In the genomic region with DNA sequence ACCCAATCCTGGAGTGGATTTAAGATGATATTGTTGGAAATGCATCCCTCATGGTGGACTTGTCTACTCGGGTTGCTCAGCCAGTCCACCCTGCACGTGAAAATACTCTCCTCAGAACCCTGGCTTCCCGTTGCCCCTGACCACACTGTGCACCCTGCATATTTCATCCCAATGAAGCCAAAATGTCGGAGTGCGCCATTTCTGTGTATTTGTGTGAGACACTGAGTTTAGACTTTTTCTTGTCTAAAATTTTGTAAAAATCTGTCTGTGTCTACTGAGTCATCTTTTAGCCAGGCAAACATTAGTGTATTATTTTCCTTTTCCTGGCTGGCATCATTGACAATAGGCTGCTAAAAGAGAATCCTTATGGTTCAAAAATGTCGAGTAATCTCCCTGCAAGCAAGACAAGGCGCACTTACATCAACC, we compare ENCODE assay signal across 8 cellular contexts. TPM values are rescaled to one million over a fixed set of nuclear protein-coding genes. Genes with fewer than 3 reads are reported as not detected.
A peak's percentile ranks its signal among the peaks of the same experiment; 100 is the strongest.
DNase-seq lines count a peak whose midpoint lies in the region; ATAC-seq, FAIRE-seq and TF ChIP-seq lines count a peak whose summit lies in the region.

No MANE protein-coding gene starts in this region.

- peak; percentile 74 to 75 for DNase-seq in NCI-H524 (lab: John Stamatoyannopoulos, UW)
- DNase-seq in NCI-H524 treated with DMSO at 0.1 percent for 48 hours (lab: John Stamatoyannopoulos, UW) = no peak
- no peak for DNase-seq in kidney
- DNase-seq in transverse colon = no peak

- no peak for TF ChIP-seq POLR2A in transverse colon (IDR thresholded peaks at IDR 0.05)

- H3K27me3 ChIP-seq in HUES48 (ENCODE audit: control insufficient read depth, insufficient read depth, low read length) (peaks cover 6% of the 10 kb centered on the region), transverse colon (no peaks in the 10 kb centered on the region)

- peaks cover 35% of the 10 kb centered on the region for H3K4me1 Mint-ChIP-seq in activated naive CD8-positive, alpha-beta T cell (ENCODE audit: low read depth)

- no peaks in the 10 kb centered on the region for H3K9me3 Mint-ChIP-seq in activated naive CD8-positive, alpha-beta T cell (ENCODE audit: low read depth)

- intact Hi-C loops in kidney (cut with DNase I) (no loop called here), transverse colon (cut with DNase I; ENCODE audit: low total_unique reads) (no loop called here)

- TF ChIP-seq CTCF in kidney (IDR thresholded peaks at IDR 0.05; ENCODE audit: borderline replicate concordance, extremely low read depth, insufficient read depth) (no peak), transverse colon (IDR thresholded peaks at IDR 0.05) (no peak)

- H3K9ac ChIP-seq in HUES48 (ENCODE audit: low read depth, low read length) (no peak overlapping the region), kidney (ENCODE audit: low read length in 2 of 2) (no peak overlapping the region)

- ATAC-seq in GM19463 (IDR thresholded peaks at IDR 0.05; ENCODE audit: unreplicated experiment) (no peak), GM21723 (IDR thresholded peaks at IDR 0.05; ENCODE audit: unreplicated experiment) (no peak)

- 55% methylated on average over 7 of the region's 7 CpGs for WGBS in transverse colon (ENCODE audit: low coverage in 1 of 2), 2 donors

- FAIRE-seq in kidney (lab: Jason Lieb, UNC) = no peak

- peak overlapping the region; percentile 97 for H3K4me3 ChIP-seq in HUES48 (ENCODE audit: low read depth, low read length)
- peak overlapping the region; percentile 30 to 95 for H3K4me3 ChIP-seq in kidney (ENCODE audit: low read length in 2 of 2)
- H3K4me3 ChIP-seq in transverse colon = peak overlapping the region in 3 of 4 donors; percentile 81 to 88 (median 86)

- H3K36me3 ChIP-seq in HUES48 (ENCODE audit: control insufficient read depth, insufficient read depth, low read length) (no peaks in the 10 kb centered on the region), kidney (ENCODE audit: control insufficient read depth in 1 of 2, insufficient read depth in 2 of 2, low read length in 2 of 2) (peaks cover 2 to 16% of the 10 kb centered on the region in 2 donors), transverse colon (peaks cover 0 to 10% (median under 1%) of the 10 kb centered on the region in 4 donors)

- peak overlapping the region; percentile 86 for H3K4me3 Mint-ChIP-seq in activated naive CD8-positive, alpha-beta T cell

- H3K9me3 ChIP-seq in HUES48 (ENCODE audit: control insufficient read depth, insufficient read depth, low read length) (no peaks in the 10 kb centered on the region), kidney (ENCODE audit: control insufficient read depth in 1 of 2, low read length in 2 of 2) (no peaks in the 10 kb centered on the region), transverse colon (no peaks in the 10 kb centered on the region)

- H3K27me3 Mint-ChIP-seq in activated naive CD8-positive, alpha-beta T cell = no peaks in the 10 kb centered on the region

- TF ChIP-seq EP300 in transverse colon (IDR thresholded peaks at IDR 0.05; ENCODE audit: low read depth) = no peak

- H3K4me1 ChIP-seq in HUES48 (ENCODE audit: control insufficient read depth, insufficient read depth, low read length) = peaks cover 23% of the 10 kb centered on the region
- peaks cover 13 to 15% of the 10 kb centered on the region in 2 donors for H3K4me1 ChIP-seq in kidney (ENCODE audit: control insufficient read depth in 1 of 2, insufficient read depth in 1 of 2, low read depth in 1 of 2, low read length in 2 of 2)
- peaks cover 6 to 38% (median 19%) of the 10 kb centered on the region in 4 donors for H3K4me1 ChIP-seq in transverse colon

- H3K27ac Mint-ChIP-seq in activated naive CD8-positive, alpha-beta T cell = peak overlapping the region; percentile 83

- no peaks in the 10 kb centered on the region for H3K36me3 Mint-ChIP-seq in activated naive CD8-positive, alpha-beta T cell

- in situ Hi-C loops in transverse colon (cut with MboI; ENCODE audit: low pct_ligation_motif_present in 1 of 4, low pct_unique_long_range_greater_than_20kb in 1 of 4, low sequenced_read_pairs in 3 of 4) = no loop called here

- H3K27ac ChIP-seq in HUES48 (ENCODE audit: low read depth, low read length) (peak overlapping the region; percentile 21), kidney (ENCODE audit: low read depth in 2 of 2, low read length in 2 of 2) (no peak overlapping the region), transverse colon (peak overlapping the region; percentile 91 to 98 (median 97))

RNA-seq across cellular contexts. Expression of a gene that starts 0.5 kb away (rescaled TPM):
- 53.1 TPM for total RNA-seq in kidney
- polyA plus RNA-seq in kidney (ENCODE audit: insufficient read depth, low read depth, low replicate concordance) = 34.6 TPM
- total RNA-seq in transverse colon = 10 to 100 TPM; 12.7 to 22.1 (median 12.7) TPM

Comparison
In these comparisons a context has a peak if more than half of its experiments do, and no peak if none do; other contexts are left out.
1. DNase-seq: peak in NCI-H524 (2 of 2); none in NCI-H524 treated with DMSO at 0.1 percent for 48 hours (single experiment), kidney (single experiment) and transverse colon (single experiment).
2. H3K27ac ChIP-seq: peak in HUES48 (single experiment) and transverse colon (4 of 4); none in kidney (0 of 2).
3. Peak in every context shown above with its lines, with median percentiles within 50 percentile points of each other: H3K4me3 ChIP-seq.